In the genomic region with DNA sequence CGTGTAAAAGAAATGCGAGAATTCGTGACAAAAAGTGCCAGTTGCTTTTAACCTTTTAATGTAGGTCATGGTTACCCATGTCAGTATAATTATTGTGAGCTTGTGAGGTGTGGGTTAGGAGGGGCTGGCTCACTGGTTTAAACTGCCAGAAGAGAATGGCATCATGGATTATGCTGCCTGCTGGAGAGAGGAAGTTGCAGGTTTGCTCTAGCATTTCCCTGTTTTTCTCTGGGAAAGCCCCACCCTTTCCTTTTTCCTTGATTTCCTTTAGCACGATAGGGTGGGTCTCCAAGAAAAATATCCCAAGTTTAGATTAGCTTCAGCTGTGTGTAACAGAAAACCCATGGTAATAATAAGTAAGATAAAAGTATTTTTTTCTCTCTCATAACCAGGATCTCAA, we compare ENCODE assay signal across 1 cellular context.
TF ChIP-seq lines count a peak whose summit lies in the region.

No MANE protein-coding gene starts in this region.

TF ChIP-seq in endothelial cell of umbilical vein, 7 proteins besides CTCF, POLR2A, EP300 and RAD21:
- TF ChIP-seq, protein P1, sequence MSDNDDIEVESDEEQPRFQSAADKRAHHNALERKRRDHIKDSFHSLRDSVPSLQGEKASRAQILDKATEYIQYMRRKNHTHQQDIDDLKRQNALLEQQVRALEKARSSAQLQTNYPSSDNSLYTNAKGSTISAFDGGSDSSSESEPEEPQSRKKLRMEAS (IDR thresholded peaks at IDR 0.05; ENCODE audit: insufficient read depth, insufficient read length), result no peak
- TF ChIP-seq EZH2 (IDR thresholded peaks at IDR 0.05; ENCODE audit: borderline replicate concordance, low read depth, low read length, severe bottlenecking) (no peak), MYC (IDR thresholded peaks at IDR 0.05; ENCODE audit: low read depth, low read length) (no peak), POLR2AphosphoS5 (IDR thresholded peaks at IDR 0.05; ENCODE audit: insufficient read depth, low read depth, low read length) (no peak), GATA2 (IDR thresholded peaks at IDR 0.05; ENCODE audit: insufficient read depth, insufficient read length, low read depth, low read length) (no peak)
